Comparison of ENCODE assay signal across 17 cellular contexts in genomic region chr20:44540834-44541233, GRCh38. TPM values are rescaled to one million over a fixed set of nuclear protein-coding genes. Genes with fewer than 3 reads are reported as not detected.
DNase-seq lines count a peak whose midpoint lies in the region; ATAC-seq and TF ChIP-seq lines count a peak whose summit lies in the region.
"Had no signal": no experiment of that assay in that cellular context is flagged by ENCODE, and none has a peak within 500 bp of the region (broad histone marks: within the 10 kb centered on the region; RNA-seq: fewer than 3 reads in every experiment).

No MANE protein-coding gene starts in this region.

- no TSS peak for BruUV-seq in Panc1 (replicated peaks; lab: Mats Ljungman, UMichigan)

- TF ChIP-seq CTCF in Panc1 (IDR thresholded peaks at IDR 0.05) (no peak), epithelial cell of esophagus (IDR thresholded peaks at IDR 0.05; ENCODE audit: insufficient read depth, low read depth, low read length, missing control alignments) (no peak), nephron (IDR thresholded peaks at IDR 0.05; ENCODE audit: unreplicated experiment in 3 of 3) (no peak)

- no peak overlapping the region for H3K4me3 ChIP-seq in BLaER1 treated with 17β-estradiol and CSF1 and Interleukin-3, amounts not matched to agents 10 nM and 100 nM
- no peak overlapping the region for H3K4me3 ChIP-seq in Panc1 (ENCODE audit: low read depth in 2 of 2, low read length in 2 of 2)
- H3K4me3 ChIP-seq in epithelial cell of esophagus (ENCODE audit: low read length): no peak overlapping the region
- H3K4me3 ChIP-seq: vagina had no signal

- peaks cover 0 to 37% (median 13%) of the 10 kb centered on the region in 10 experiments; a peak in 13 of 20 replicates for H3K4me1 ChIP-seq in BLaER1 treated with 17β-estradiol and CSF1 and Interleukin-3, amounts not matched to agents 10 nM and 100 nM
- H3K4me1 ChIP-seq in Panc1 (ENCODE audit: control insufficient read depth, insufficient read depth, low read length): peaks cover 9% of the 10 kb centered on the region

- H3K9me3 ChIP-seq in BLaER1 treated with 17β-estradiol and CSF1 and Interleukin-3, amounts not matched to agents 10 nM and 100 nM (replicated peaks in 1 of 11): no peaks in the 10 kb centered on the region
- no peaks in the 10 kb centered on the region for H3K9me3 ChIP-seq in Panc1 (ENCODE audit: control insufficient read depth, insufficient read depth, low read depth, low read length)
- H3K9me3 ChIP-seq: vagina had no signal

- ATAC-seq in Panc1: peak; percentile 49; the same call in 1 of the 2 replicates
- ATAC-seq in GM21381 (IDR thresholded peaks at IDR 0.05; ENCODE audit: unreplicated experiment): no peak

- peaks cover 15% of the 10 kb centered on the region for H3K4me1 Mint-ChIP-seq in nephron
- H3K4me1 Mint-ChIP-seq: activated naive CD4-positive, alpha-beta T cell treated with anti-CD3 and anti-CD28 coated beads, Interleukin-2, amount 10 ng/mL, durations not matched to agents 7 days and 5 days had no signal

- no peak overlapping the region for H3K27ac ChIP-seq in BLaER1 treated with 17β-estradiol and CSF1 and Interleukin-3, amounts not matched to agents 10 nM and 100 nM
- no peak overlapping the region for H3K27ac ChIP-seq in Panc1 (ENCODE audit: low read length)
- H3K27ac ChIP-seq: KMS-11, vagina had no signal

- intact Hi-C loops in Panc1 (cut with micrococcal nuclease; ENCODE audit: unreplicated experiment): no loop called here

- no peaks in the 10 kb centered on the region for H3K36me3 Mint-ChIP-seq in nephron (ENCODE audit: low read depth)
- H3K36me3 Mint-ChIP-seq: activated naive CD4-positive, alpha-beta T cell treated with anti-CD3 and anti-CD28 coated beads, Interleukin-2, amount 10 ng/mL, durations not matched to agents 7 days and 5 days had no signal

- H3K4me3 Mint-ChIP-seq in nephron: no peak overlapping the region
- H3K4me3 Mint-ChIP-seq: activated naive CD4-positive, alpha-beta T cell treated with anti-CD3 and anti-CD28 coated beads, Interleukin-2, amount 10 ng/mL, durations not matched to agents 7 days and 5 days had no signal

- H3K9ac ChIP-seq in BLaER1 treated with 17β-estradiol and CSF1 and Interleukin-3, amounts not matched to agents 10 nM and 100 nM: no peak overlapping the region
- H3K9ac ChIP-seq: KMS-11 had no signal

- POLR2A ChIA-PET in Panc1 (lab: Charles Lee): interaction anchor here (0.6 kb wide), 1 partner anchor 20 kb away, joined by 3 read pairs; no protein-coding TSS in a partner anchor

- in situ Hi-C loops in Panc1 (cut with HindIII; ENCODE audit: low pct_unique_long_range_greater_than_20kb, low sequenced_read_pairs): no loop called here

- H3K27me3 ChIP-seq in BLaER1 treated with 17β-estradiol and CSF1 and Interleukin-3, amounts not matched to agents 10 nM and 100 nM: peaks cover 0 to 14% (median 0%) of the 10 kb centered on the region in 11 experiments; a peak in 3 of 22 replicates
- no peaks in the 10 kb centered on the region for H3K27me3 ChIP-seq in Panc1 (ENCODE audit: control insufficient read depth, insufficient read depth, low read length)
- H3K27me3 ChIP-seq: vagina had no signal

- H3K27ac Mint-ChIP-seq in nephron: peak overlapping the region; percentile 22 to 51 (median 45)
- H3K27ac Mint-ChIP-seq: activated naive CD4-positive, alpha-beta T cell treated with anti-CD3 and anti-CD28 coated beads, Interleukin-2, amount 10 ng/mL, durations not matched to agents 7 days and 5 days had no signal

- CTCF ChIA-PET in Panc1 (lab: Charles Lee): interaction anchor here (0.7 kb wide), 1 partner anchor 70 kb away, joined by 3 read pairs; no protein-coding TSS in a partner anchor

- DNase-seq in Panc1 (ENCODE audit: low read depth, low spot score) (no peak), epithelial cell of esophagus (ENCODE audit: low read depth) (peak; percentile 71), NCI-H2081 treated with DMSO at 0.1 percent for 48 hours (lab: John Stamatoyannopoulos, UW) (no peak), hippocampal formation (lab: John Stamatoyannopoulos, UW) (no peak), NCI-H446 treated with DMSO at 0.1 percent for 48 hours (lab: John Stamatoyannopoulos, UW) (no peak)
- DNase-seq: activated CD4-positive, alpha-beta T cell treated with anti-CD3 and anti-CD28 coated beads, Interleukin-2, amount 50 U/mL, for 4 hours; activated naive CD4-positive, alpha-beta T cell treated with anti-CD3 and anti-CD28 coated beads, Interleukin-2, amount 10 ng/mL, durations not matched to agents 7 days and 5 days; cortex of kidney; head of caudate nucleus; occipital lobe; OCI-M1; stimulated activated CD4-positive, alpha-beta T cell treated with anti-CD3 and anti-CD28 coated beads, Interleukin-15, amount 100 ng/mL, for 24 hours had no signal

- peak overlapping the region in 6 of 11 experiments; percentile 14 to 72 (median 40); a peak in 10 of 22 replicates for H3K4me2 ChIP-seq in BLaER1 treated with 17β-estradiol and CSF1 and Interleukin-3, amounts not matched to agents 10 nM and 100 nM
- H3K4me2 ChIP-seq: KMS-11 had no signal

- no peaks in the 10 kb centered on the region for H3K36me3 ChIP-seq in BLaER1 treated with 17β-estradiol and CSF1 and Interleukin-3, amounts not matched to agents 10 nM and 100 nM
- no peaks in the 10 kb centered on the region for H3K36me3 ChIP-seq in Panc1 (ENCODE audit: control insufficient read depth, insufficient read depth, low read length)
- H3K36me3 ChIP-seq: vagina had no signal

- H3K27me3 Mint-ChIP-seq in nephron (ENCODE audit: low read depth): no peaks in the 10 kb centered on the region

- H4K20me1 ChIP-seq in BLaER1 treated with 17β-estradiol and CSF1 and Interleukin-3, amounts not matched to agents 10 nM and 100 nM: no peaks in the 10 kb centered on the region

- no peaks in the 10 kb centered on the region for H3K9me3 Mint-ChIP-seq in nephron
- H3K9me3 Mint-ChIP-seq: activated naive CD4-positive, alpha-beta T cell treated with anti-CD3 and anti-CD28 coated beads, Interleukin-2, amount 10 ng/mL, durations not matched to agents 7 days and 5 days had no signal

RNA-seq across cellular contexts. Expression of gene SERINC3, which starts 19.0 kb away (rescaled TPM):
- total RNA-seq in Panc1 (2021; ENCODE audit: unreplicated experiment): 76.4 TPM
- polyA plus RNA-seq in Panc1 (2012; ENCODE audit: insufficient read length): 90.5 TPM

RNA-seq across cellular contexts. Expression of gene PKIG, which starts 41.5 kb away (rescaled TPM):
- 66.3 TPM for total RNA-seq in Panc1 (2021; ENCODE audit: unreplicated experiment)
- 91.5 TPM for polyA plus RNA-seq in Panc1 (2012; ENCODE audit: insufficient read length)
